In genomic region chr18:21704603-21705364, GRCh38 we compare ENCODE assay signal across 8 cellular contexts. TPM values are rescaled to one million over a fixed set of nuclear protein-coding genes. Genes with fewer than 3 reads are reported as not detected.
DNase-seq lines count a peak whose midpoint lies in the region; ATAC-seq and TF ChIP-seq lines count a peak whose summit lies in the region.

A gene with protein sequence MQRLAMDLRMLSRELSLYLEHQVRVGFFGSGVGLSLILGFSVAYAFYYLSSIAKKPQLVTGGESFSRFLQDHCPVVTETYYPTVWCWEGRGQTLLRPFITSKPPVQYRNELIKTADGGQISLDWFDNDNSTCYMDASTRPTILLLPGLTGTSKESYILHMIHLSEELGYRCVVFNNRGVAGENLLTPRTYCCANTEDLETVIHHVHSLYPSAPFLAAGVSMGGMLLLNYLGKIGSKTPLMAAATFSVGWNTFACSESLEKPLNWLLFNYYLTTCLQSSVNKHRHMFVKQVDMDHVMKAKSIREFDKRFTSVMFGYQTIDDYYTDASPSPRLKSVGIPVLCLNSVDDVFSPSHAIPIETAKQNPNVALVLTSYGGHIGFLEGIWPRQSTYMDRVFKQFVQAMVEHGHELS (minus strand): TSS chr18:21704774. CDS start chr18:21704665, 109 bp downstream.

- no peaks in the 10 kb centered on the region for H4K20me1 ChIP-seq in BLaER1

- no peaks in the 10 kb centered on the region for H3K27me3 Mint-ChIP-seq in activated CD4-positive, alpha-beta T cell treated with anti-CD3 and anti-CD28 coated beads, Interleukin-2, amount 10 ng/mL, durations not matched to agents 24 days and 14 days

- peak within 1 kb of the TSS; percentile 85 for H3K27ac ChIP-seq in BLaER1
- peak within 1 kb of the TSS; percentile 81 to 95 for H3K27ac ChIP-seq in coronary artery
- peak within 1 kb of the TSS; percentile 97 to 98 for H3K27ac ChIP-seq in left lung

- H3K36me3 ChIP-seq in BLaER1 (peaks cover 24% of the 10 kb centered on the region), left lung (peaks cover 0 to 6% of the 10 kb centered on the region in 2 donors)

- peak within 1 kb of the TSS; percentile 96 for H3K27ac Mint-ChIP-seq in activated CD4-positive, alpha-beta T cell treated with anti-CD3 and anti-CD28 coated beads, Interleukin-2, amount 10 ng/mL, durations not matched to agents 24 days and 14 days

- H3K36me3 Mint-ChIP-seq in activated CD4-positive, alpha-beta T cell treated with anti-CD3 and anti-CD28 coated beads, Interleukin-2, amount 10 ng/mL, durations not matched to agents 24 days and 14 days (ENCODE audit: low read depth), result peaks cover 17% of the 10 kb centered on the region

- ATAC-seq in HG03442 (IDR thresholded peaks at IDR 0.05; ENCODE audit: unreplicated experiment) (peak; percentile 91), left lung (peak; percentile 99)

- TF ChIP-seq CTCF in coronary artery (IDR thresholded peaks at IDR 0.05) (peak; percentile 14), left lung (IDR thresholded peaks at IDR 0.05) (peak; percentile 44 to 86)

- H3K4me1 ChIP-seq in BLaER1 (peaks cover 20% of the 10 kb centered on the region), left lung (peaks cover 0 to 32% of the 10 kb centered on the region in 2 donors)

- DNase-seq in GM19238 (ENCODE audit: insufficient read length, low spot score) (peak; percentile 90), NCI-H526 (lab: John Stamatoyannopoulos, UW) (peak; percentile 75 to 94), coronary artery (ENCODE audit: low spot score) (peak; percentile 94), left lung (peak; percentile 96 to 100)
- peak; percentile 98 for DNase-seq in activated CD4-positive, alpha-beta T cell treated with anti-CD3 and anti-CD28 coated beads, Interleukin-2, amount 10 ng/mL, durations not matched to agents 24 days and 14 days
- peak; percentile 83 to 85 for DNase-seq in stimulated activated CD4-positive, alpha-beta T cell treated with anti-CD3 and anti-CD28 coated beads, Interleukin-2, amount 100 ng/mL, for 48 hours

- H3K4me3 Mint-ChIP-seq in activated CD4-positive, alpha-beta T cell treated with anti-CD3 and anti-CD28 coated beads, Interleukin-2, amount 10 ng/mL, durations not matched to agents 24 days and 14 days, result peak within 1 kb of the TSS; percentile 98

- H3K9ac ChIP-seq in BLaER1, result peak within 1 kb of the TSS; percentile 89

- peaks cover 26% of the 10 kb centered on the region for H3K4me1 Mint-ChIP-seq in activated CD4-positive, alpha-beta T cell treated with anti-CD3 and anti-CD28 coated beads, Interleukin-2, amount 10 ng/mL, durations not matched to agents 24 days and 14 days

- H3K27me3 ChIP-seq in BLaER1, result no peaks in the 10 kb centered on the region
- no peaks in the 10 kb centered on the region for H3K27me3 ChIP-seq in left lung

- intact Hi-C loops in activated CD4-positive, alpha-beta T cell treated with anti-CD3 and anti-CD28 coated beads, Interleukin-2, amount 10 ng/mL, durations not matched to agents 24 days and 14 days (cut with micrococcal nuclease), result loop anchor here (1.0 to 2.0 kb wide), 4 partner anchors 36 to 592 kb away; partner anchors contain the start of genes ESCO1, MIB1 and SNRPD1
- intact Hi-C loops in left lung (cut with DNase I), result loop anchor here in 1 of 2 donors (5.0 kb wide), 1 partner anchor 38 kb away; the partner anchor contains the start of gene MIB1

- H3K4me2 ChIP-seq in BLaER1, result peak within 1 kb of the TSS; percentile 80

- no peaks in the 10 kb centered on the region for H3K9me3 Mint-ChIP-seq in activated CD4-positive, alpha-beta T cell treated with anti-CD3 and anti-CD28 coated beads, Interleukin-2, amount 10 ng/mL, durations not matched to agents 24 days and 14 days

- H3K4me3 ChIP-seq in BLaER1 (peak within 1 kb of the TSS; percentile 94), coronary artery (peak within 1 kb of the TSS; percentile 82), left lung (peak within 1 kb of the TSS; percentile 74 to 88)

- H3K9me3 ChIP-seq in BLaER1 (peaks cover 11% of the 10 kb centered on the region; the same call in 1 of the 2 replicates), left lung (no peaks in the 10 kb centered on the region)

RNA-seq across cellular contexts. Expression of the gene that starts here (rescaled TPM):
- 29.3 and 31.1 TPM in 2 replicates for total RNA-seq in activated CD4-positive, alpha-beta T cell treated with anti-CD3 and anti-CD28 coated beads, Interleukin-2, amount 10 ng/mL, durations not matched to agents 24 days and 14 days
- 10 to 100 TPM; 29.0 to 37.5 TPM for total RNA-seq in left lung

Comparison
In these comparisons a context has a peak if more than half of its experiments do, and no peak if none do; other contexts are left out.
1. Peak in every context shown above with its lines: DNase-seq, ATAC-seq, H3K4me3 ChIP-seq and H3K27ac ChIP-seq.